In the genomic region with DNA sequence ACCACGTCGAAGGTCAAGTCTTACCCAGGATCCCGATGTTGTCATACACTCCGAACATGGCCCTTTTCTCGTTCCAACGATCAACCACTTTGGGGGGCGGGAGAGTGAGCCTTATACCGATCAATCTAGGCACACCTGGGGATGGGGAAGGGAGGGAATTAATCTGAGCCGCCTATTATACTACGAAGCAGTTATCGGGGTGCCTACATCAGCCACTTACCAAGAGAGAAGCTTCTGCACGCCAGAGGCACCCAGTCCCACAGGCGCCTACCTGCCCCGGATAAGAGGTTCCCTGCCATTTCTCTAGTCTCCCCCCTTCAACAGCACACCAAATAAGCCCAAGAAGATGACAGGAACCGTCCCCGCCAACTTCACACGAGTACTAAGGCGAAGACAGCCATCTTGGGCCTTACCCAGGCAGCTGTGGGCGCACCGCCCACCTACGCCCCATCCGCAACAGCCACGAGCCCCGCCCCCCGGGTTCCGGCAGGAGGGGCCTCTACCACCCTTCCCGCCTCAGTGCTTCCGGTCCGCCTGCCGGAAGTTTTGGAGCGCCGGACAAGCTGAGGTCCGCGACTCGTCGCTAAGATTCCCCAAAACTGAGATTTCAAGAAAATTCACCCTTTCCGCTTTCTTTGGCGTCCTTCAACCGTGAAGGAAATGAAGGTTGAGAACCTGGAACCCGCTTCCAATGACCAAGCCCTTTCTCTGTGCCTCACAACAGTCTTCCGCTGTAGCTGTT, we compare ENCODE assay signal across 8 cellular contexts. TPM values are rescaled to one million over a fixed set of nuclear protein-coding genes. Genes with fewer than 3 reads are reported as not detected.
DNase-seq lines count a peak whose midpoint lies in the region; ATAC-seq and TF ChIP-seq lines count a peak whose summit lies in the region.

A gene (minus strand): TSS at position 425 of the 742 bp plus-strand sequence. CDS start 126 bp downstream, at position 299.

- H3K27me3 ChIP-seq in esophagus squamous epithelium, result no peaks in the 10 kb centered on the region

- peaks cover 0 to 45% (median 0%) of the 10 kb centered on the region in 3 donors for H3K36me3 ChIP-seq in esophagus squamous epithelium

- TF ChIP-seq CTCF in esophagus squamous epithelium (IDR thresholded peaks at IDR 0.05), result no peak

- intact Hi-C loops in esophagus squamous epithelium (cut with DNase I), result no loop called here

- H3K4me1 ChIP-seq in esophagus squamous epithelium, result peaks cover 12 to 39% (median 31%) of the 10 kb centered on the region in 3 donors

- H3K9me3 ChIP-seq in esophagus squamous epithelium, result no peaks in the 10 kb centered on the region

- peak within 1 kb of the TSS; percentile 96 to 99 (median 98) for H3K27ac ChIP-seq in esophagus squamous epithelium

- 1% methylated on average over 25 to 30 of the region's 41 CpGs for WGBS in esophagus squamous epithelium, 2 donors

- H3K4me3 ChIP-seq in esophagus squamous epithelium, result peak within 1 kb of the TSS; percentile 73 to 82 (median 78)

- ATAC-seq in GM21825 (IDR thresholded peaks at IDR 0.05; ENCODE audit: unreplicated experiment), result peak; percentile 60

- peak in 3 of 4 donors; percentile 62 to 86 (median 74) for TF ChIP-seq POLR2A in esophagus squamous epithelium (IDR thresholded peaks at IDR 0.05)

- DNase-seq in DMS79 treated with DMSO at 0.1 percent for 48 hours (lab: John Stamatoyannopoulos, UW) (peak; percentile 94), Kasumi-1 (lab: John Stamatoyannopoulos, UW) (peak; percentile 71 to 73), RKO (ENCODE audit: low spot score) (peak; percentile 95), activated T-helper 1 cell treated with Interleukin-2 at 50 U/mL for 16 hours (ENCODE audit: low read depth) (peak; percentile 91), esophagus squamous epithelium (lab: John Stamatoyannopoulos, UW) (peak; percentile 77), myocyte (ENCODE audit: low read depth) (peak; percentile 96)
- peak; percentile 93 to 95 for DNase-seq in stimulated activated CD8-positive, alpha-beta memory T cell treated with anti-CD3 and anti-CD28 coated beads, Interleukin-7, amount 100 ng/mL, for 4 hours (ENCODE audit: low read depth in 2 of 2)

RNA-seq across cellular contexts. Expression of the gene that starts here (rescaled TPM):
- total RNA-seq in esophagus squamous epithelium (10 to 100 TPM; 36.3 to 95.5 (median 72.6) TPM), myocyte (66.5 and 92.2 TPM in 2 replicates)
- polyA plus RNA-seq in myocyte (2012), result 178 TPM

Comparison
In these comparisons a context has a peak if more than half of its experiments do, and no peak if none do; other contexts are left out.
1. Peak in every context shown above with its lines: DNase-seq, ATAC-seq, H3K4me3 ChIP-seq and H3K27ac ChIP-seq.